ENCODE assay signal across 1 cellular context in the genomic region with DNA sequence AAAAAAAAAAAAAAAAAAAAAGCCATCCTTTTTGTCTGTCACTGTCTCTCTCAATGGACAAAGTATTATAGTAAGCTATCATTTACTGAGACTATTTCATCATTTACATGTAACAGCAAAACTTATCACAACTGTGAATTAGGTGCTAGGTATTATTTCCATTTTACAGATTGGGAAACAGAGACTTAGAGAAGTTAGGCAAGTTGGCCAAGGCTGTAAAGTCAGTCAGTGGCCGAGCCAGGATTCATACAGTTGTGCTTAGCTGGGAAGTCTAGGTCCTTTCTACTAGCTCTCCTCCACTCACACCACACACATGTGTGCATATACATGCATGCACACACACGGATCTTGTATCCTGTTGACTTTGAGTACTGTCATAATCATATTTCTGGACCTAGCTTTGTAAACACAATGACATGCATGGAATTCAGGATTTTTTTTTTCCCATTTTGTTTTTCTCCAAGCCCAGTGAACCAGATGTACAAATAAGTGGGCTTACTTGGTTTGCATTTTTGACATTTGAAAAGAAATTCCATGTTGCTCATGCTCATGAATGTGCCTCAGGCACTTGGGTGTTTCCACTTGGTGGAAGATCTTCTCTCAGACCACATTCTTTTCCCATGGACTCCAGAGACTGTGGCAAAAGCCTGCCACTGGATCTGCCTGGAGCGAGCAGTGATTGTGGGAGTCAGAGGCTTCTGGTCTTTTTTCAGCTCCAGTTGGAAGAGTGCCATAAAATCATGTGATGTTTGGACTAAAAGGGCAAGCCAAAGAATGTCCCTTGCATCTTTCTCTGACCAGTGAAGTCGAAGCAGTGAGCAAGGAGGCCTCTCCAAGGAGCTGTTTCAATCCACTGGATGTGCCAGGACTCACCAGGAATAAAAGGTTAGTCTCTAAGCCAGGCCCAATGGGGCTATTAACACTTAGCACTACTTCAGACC.
TF ChIP-seq lines count a peak whose summit lies in the region.

No MANE protein-coding gene starts in this region.

TF ChIP-seq in SK-N-SH treated with all-trans-retinoic acid at 6 μM for 48 hours, 23 proteins besides CTCF, POLR2A, EP300 and RAD21 (continued from another document):
- TF ChIP-seq, protein P1, sequence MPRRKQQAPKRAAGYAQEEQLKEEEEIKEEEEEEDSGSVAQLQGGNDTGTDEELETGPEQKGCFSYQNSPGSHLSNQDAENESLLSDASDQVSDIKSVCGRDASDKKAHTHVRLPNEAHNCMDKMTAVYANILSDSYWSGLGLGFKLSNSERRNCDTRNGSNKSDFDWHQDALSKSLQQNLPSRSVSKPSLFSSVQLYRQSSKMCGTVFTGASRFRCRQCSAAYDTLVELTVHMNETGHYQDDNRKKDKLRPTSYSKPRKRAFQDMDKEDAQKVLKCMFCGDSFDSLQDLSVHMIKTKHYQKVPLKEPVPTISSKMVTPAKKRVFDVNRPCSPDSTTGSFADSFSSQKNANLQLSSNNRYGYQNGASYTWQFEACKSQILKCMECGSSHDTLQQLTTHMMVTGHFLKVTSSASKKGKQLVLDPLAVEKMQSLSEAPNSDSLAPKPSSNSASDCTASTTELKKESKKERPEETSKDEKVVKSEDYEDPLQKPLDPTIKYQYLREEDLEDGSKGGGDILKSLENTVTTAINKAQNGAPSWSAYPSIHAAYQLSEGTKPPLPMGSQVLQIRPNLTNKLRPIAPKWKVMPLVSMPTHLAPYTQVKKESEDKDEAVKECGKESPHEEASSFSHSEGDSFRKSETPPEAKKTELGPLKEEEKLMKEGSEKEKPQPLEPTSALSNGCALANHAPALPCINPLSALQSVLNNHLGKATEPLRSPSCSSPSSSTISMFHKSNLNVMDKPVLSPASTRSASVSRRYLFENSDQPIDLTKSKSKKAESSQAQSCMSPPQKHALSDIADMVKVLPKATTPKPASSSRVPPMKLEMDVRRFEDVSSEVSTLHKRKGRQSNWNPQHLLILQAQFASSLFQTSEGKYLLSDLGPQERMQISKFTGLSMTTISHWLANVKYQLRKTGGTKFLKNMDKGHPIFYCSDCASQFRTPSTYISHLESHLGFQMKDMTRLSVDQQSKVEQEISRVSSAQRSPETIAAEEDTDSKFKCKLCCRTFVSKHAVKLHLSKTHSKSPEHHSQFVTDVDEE (CRISPR knock-in tag; IDR thresholded peaks at IDR 0.05) = no peak
- TF ChIP-seq ZFP30 (CRISPR knock-in tag; IDR thresholded peaks at IDR 0.05) (no peak), ZNF70 (CRISPR knock-in tag; IDR thresholded peaks at IDR 0.05) (no peak), GLIS3 (CRISPR knock-in tag; IDR thresholded peaks at IDR 0.05) (no peak), ZNF8 (CRISPR knock-in tag; IDR thresholded peaks at IDR 0.05) (no peak), CSDC2 (CRISPR knock-in tag; IDR thresholded peaks at IDR 0.05) (no peak), OSR1 (CRISPR knock-in tag; IDR thresholded peaks at IDR 0.05) (no peak), BACH2 (CRISPR knock-in tag; IDR thresholded peaks at IDR 0.05; ENCODE audit: borderline replicate concordance) (no peak), ESRRG (CRISPR knock-in tag; IDR thresholded peaks at IDR 0.05) (no peak), SNAI2 (CRISPR knock-in tag; IDR thresholded peaks at IDR 0.05) (no peak), TOX (CRISPR knock-in tag; IDR thresholded peaks at IDR 0.05; ENCODE audit: borderline replicate concordance) (no peak)
- TF ChIP-seq, protein P2, sequence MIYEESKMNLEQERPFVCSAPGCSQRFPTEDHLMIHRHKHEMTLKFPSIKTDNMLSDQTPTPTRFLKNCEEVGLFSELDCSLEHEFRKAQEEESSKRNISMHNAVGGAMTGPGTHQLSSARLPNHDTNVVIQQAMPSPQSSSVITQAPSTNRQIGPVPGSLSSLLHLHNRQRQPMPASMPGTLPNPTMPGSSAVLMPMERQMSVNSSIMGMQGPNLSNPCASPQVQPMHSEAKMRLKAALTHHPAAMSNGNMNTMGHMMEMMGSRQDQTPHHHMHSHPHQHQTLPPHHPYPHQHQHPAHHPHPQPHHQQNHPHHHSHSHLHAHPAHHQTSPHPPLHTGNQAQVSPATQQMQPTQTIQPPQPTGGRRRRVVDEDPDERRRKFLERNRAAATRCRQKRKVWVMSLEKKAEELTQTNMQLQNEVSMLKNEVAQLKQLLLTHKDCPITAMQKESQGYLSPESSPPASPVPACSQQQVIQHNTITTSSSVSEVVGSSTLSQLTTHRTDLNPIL (CRISPR knock-in tag; IDR thresholded peaks at IDR 0.05; ENCODE audit: low read depth) = no peak
- TF ChIP-seq, protein P3, sequence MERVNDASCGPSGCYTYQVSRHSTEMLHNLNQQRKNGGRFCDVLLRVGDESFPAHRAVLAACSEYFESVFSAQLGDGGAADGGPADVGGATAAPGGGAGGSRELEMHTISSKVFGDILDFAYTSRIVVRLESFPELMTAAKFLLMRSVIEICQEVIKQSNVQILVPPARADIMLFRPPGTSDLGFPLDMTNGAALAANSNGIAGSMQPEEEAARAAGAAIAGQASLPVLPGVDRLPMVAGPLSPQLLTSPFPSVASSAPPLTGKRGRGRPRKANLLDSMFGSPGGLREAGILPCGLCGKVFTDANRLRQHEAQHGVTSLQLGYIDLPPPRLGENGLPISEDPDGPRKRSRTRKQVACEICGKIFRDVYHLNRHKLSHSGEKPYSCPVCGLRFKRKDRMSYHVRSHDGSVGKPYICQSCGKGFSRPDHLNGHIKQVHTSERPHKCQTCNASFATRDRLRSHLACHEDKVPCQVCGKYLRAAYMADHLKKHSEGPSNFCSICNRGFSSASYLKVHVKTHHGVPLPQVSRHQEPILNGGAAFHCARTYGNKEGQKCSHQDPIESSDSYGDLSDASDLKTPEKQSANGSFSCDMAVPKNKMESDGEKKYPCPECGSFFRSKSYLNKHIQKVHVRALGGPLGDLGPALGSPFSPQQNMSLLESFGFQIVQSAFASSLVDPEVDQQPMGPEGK (CRISPR knock-in tag; IDR thresholded peaks at IDR 0.05; ENCODE audit: borderline replicate concordance) = no peak
- TF ChIP-seq, protein P4, sequence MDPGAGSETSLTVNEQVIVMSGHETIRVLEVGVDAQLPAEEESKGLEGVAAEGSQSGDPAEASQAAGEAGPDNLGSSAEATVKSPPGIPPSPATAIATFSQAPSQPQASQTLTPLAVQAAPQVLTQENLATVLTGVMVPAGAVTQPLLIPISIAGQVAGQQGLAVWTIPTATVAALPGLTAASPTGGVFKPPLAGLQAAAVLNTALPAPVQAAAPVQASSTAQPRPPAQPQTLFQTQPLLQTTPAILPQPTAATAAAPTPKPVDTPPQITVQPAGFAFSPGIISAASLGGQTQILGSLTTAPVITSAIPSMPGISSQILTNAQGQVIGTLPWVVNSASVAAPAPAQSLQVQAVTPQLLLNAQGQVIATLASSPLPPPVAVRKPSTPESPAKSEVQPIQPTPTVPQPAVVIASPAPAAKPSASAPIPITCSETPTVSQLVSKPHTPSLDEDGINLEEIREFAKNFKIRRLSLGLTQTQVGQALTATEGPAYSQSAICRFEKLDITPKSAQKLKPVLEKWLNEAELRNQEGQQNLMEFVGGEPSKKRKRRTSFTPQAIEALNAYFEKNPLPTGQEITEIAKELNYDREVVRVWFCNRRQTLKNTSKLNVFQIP (CRISPR knock-in tag; IDR thresholded peaks at IDR 0.05; ENCODE audit: borderline replicate concordance, low read depth) = no peak
